In genomic region chr6:44127186-44128019, GRCh38 we compare ENCODE assay signal across 1 cellular context.
TF ChIP-seq lines count a peak whose summit lies in the region.

TSS of gene MRPL14 (minus strand) at chr6:44127452. CDS start at chr6:44116611, 10,841 bp downstream.
TSS of gene TMEM63B (plus strand) at chr6:44127554. CDS start at chr6:44134585, 7,031 bp downstream.

TF ChIP-seq in HEK293, 187 proteins besides CTCF, POLR2A, EP300 and RAD21 (continued from another document):
- TF ChIP-seq HIC1 (tag by site-specific recombination; IDR thresholded peaks at IDR 0.05) (peak; percentile 33; the same call in 1 of the 2 replicates), ZNF639 (tag by site-specific recombination; IDR thresholded peaks at IDR 0.05) (no peak), ZNF37A (tag by site-specific recombination; IDR thresholded peaks at IDR 0.05) (no peak), ZBTB10 (tag by site-specific recombination; IDR thresholded peaks at IDR 0.05) (peak; percentile 70; the same call in 1 of the 2 replicates)
